Comparison of ENCODE assay signal across 1 cellular context in genomic region chr11:90779098-90779497, GRCh38.
TF ChIP-seq lines count a peak whose summit lies in the region.

No MANE protein-coding gene starts in this region.

TF ChIP-seq in HEK293, 187 proteins besides CTCF, POLR2A, EP300 and RAD21 (continued from another document):
- TF ChIP-seq, protein P1, sequence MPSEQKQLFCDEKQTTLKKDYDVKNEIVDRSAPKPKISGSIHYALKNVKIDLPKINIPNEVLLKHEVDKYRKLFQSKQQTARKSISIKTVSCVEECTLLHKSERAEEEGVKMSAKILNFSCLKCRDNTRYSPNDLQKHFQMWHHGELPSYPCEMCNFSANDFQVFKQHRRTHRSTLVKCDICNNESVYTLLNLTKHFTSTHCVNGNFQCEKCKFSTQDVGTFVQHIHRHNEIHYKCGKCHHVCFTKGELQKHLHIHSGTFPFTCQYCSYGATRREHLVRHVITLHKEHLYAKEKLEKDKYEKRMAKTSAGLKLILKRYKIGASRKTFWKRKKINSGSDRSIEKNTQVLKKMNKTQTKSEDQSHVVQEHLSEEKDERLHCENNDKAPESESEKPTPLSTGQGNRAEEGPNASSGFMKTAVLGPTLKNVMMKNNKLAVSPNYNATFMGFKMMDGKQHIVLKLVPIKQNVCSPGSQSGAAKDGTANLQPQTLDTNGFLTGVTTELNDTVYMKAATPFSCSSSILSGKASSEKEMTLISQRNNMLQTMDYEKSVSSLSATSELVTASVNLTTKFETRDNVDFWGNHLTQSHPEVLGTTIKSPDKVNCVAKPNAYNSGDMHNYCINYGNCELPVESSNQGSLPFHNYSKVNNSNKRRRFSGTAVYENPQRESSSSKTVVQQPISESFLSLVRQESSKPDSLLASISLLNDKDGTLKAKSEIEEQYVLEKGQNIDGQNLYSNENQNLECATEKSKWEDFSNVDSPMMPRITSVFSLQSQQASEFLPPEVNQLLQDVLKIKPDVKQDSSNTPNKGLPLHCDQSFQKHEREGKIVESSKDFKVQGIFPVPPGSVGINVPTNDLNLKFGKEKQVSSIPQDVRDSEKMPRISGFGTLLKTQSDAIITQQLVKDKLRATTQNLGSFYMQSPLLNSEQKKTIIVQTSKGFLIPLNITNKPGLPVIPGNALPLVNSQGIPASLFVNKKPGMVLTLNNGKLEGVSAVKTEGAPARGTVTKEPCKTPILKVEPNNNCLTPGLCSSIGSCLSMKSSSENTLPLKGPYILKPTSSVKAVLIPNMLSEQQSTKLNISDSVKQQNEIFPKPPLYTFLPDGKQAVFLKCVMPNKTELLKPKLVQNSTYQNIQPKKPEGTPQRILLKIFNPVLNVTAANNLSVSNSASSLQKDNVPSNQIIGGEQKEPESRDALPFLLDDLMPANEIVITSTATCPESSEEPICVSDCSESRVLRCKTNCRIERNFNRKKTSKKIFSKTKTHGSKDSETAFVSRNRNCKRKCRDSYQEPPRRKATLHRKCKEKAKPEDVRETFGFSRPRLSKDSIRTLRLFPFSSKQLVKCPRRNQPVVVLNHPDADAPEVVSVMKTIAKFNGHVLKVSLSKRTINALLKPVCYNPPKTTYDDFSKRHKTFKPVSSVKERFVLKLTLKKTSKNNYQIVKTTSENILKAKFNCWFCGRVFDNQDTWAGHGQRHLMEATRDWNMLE (tag by site-specific recombination; conservative IDR thresholded peaks at IDR 0.05; ENCODE audit: low read depth) = 0 out of 2 replicates have a peak, but pooled peaks have one; percentile 37
- TF ChIP-seq ZNF623 (tag by site-specific recombination; IDR thresholded peaks at IDR 0.05) = 0 out of 2 replicates have a peak, but pooled peaks have one; percentile 24
- TF ChIP-seq ZXDB (tag by site-specific recombination; IDR thresholded peaks at IDR 0.05) = no peak
- peak; percentile 70; the same call in 1 of the 2 replicates for TF ChIP-seq ZNF394 (tag by site-specific recombination; IDR thresholded peaks at IDR 0.05; ENCODE audit: borderline replicate concordance)
- no peak for TF ChIP-seq ZSCAN30 (tag by site-specific recombination; IDR thresholded peaks at IDR 0.05)
- TF ChIP-seq ZNF555 (tag by site-specific recombination; conservative IDR thresholded peaks at IDR 0.05) = peak; percentile 50
- TF ChIP-seq, protein P2, sequence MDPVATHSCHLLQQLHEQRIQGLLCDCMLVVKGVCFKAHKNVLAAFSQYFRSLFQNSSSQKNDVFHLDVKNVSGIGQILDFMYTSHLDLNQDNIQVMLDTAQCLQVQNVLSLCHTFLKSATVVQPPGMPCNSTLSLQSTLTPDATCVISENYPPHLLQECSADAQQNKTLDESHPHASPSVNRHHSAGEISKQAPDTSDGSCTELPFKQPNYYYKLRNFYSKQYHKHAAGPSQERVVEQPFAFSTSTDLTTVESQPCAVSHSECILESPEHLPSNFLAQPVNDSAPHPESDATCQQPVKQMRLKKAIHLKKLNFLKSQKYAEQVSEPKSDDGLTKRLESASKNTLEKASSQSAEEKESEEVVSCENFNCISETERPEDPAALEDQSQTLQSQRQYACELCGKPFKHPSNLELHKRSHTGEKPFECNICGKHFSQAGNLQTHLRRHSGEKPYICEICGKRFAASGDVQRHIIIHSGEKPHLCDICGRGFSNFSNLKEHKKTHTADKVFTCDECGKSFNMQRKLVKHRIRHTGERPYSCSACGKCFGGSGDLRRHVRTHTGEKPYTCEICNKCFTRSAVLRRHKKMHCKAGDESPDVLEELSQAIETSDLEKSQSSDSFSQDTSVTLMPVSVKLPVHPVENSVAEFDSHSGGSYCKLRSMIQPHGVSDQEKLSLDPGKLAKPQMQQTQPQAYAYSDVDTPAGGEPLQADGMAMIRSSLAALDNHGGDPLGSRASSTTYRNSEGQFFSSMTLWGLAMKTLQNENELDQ (tag by site-specific recombination; IDR thresholded peaks at IDR 0.05; ENCODE audit: low read depth) = no peak
- TF ChIP-seq ZBTB11 (tag by site-specific recombination; conservative IDR thresholded peaks at IDR 0.05; ENCODE audit: low read depth) = 0 out of 2 replicates have a peak, but pooled peaks have one; percentile 44
- 0 out of 2 replicates have a peak, but pooled peaks have one; percentile 5 for TF ChIP-seq ZNF654 (tag by site-specific recombination; IDR thresholded peaks at IDR 0.05; ENCODE audit: low read depth)
- TF ChIP-seq GFI1B (tag by site-specific recombination; IDR thresholded peaks at IDR 0.05) = no peak
- TF ChIP-seq, protein P3, sequence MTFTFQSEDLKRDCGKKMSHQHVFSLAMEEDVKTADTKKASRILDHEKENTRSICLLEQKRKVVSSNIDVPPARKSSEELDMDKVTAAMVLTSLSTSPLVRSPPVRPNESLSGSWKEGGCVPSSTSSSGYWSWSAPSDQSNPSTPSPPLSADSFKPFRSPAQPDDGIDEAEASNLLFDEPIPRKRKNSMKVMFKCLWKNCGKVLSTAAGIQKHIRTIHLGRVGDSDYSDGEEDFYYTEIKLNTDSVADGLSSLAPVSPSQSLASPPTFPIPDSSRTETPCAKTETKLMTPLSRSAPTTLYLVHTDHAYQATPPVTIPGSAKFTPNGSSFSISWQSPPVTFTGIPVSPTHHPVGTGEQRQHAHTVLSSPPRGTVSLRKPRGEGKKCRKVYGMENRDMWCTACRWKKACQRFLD (tag by site-specific recombination; IDR thresholded peaks at IDR 0.05) = no peak
- TF ChIP-seq ZBTB17 (tag by site-specific recombination; IDR thresholded peaks at IDR 0.05) = no peak
